Comparison of ENCODE assay signal across 18 cellular contexts in genomic region chr13:44507639-44508038, GRCh38.
DNase-seq lines count a peak whose midpoint lies in the region; ATAC-seq and TF ChIP-seq lines count a peak whose summit lies in the region.
"Had no signal": no experiment of that assay in that cellular context is flagged by ENCODE, and none has a peak within 500 bp of the region (broad histone marks: within the 10 kb centered on the region; RNA-seq: fewer than 3 reads in every experiment).

No MANE protein-coding gene starts in this region.

- H3K27me3 Mint-ChIP-seq in neural progenitor cell (ENCODE audit: insufficient read depth, low read depth): no peaks in the 10 kb centered on the region
- no peaks in the 10 kb centered on the region for H3K27me3 Mint-ChIP-seq in natural killer cell (ENCODE audit: low read depth in 2 of 2)
- H3K27me3 Mint-ChIP-seq: CD4-positive, alpha-beta memory T cell; IgD-negative memory B cell had no signal

- ATAC-seq in natural killer cell (no peak), HG03469 (IDR thresholded peaks at IDR 0.05; ENCODE audit: unreplicated experiment) (no peak)

- TF ChIP-seq CTCF in neural progenitor cell (IDR thresholded peaks at IDR 0.05) (no peak), natural killer cell (IDR thresholded peaks at IDR 0.05) (no peak), sigmoid colon (IDR thresholded peaks at IDR 0.05) (no peak)

- TF ChIP-seq POLR2A in sigmoid colon (IDR thresholded peaks at IDR 0.05): no peak

- peaks cover 4% of the 10 kb centered on the region for H4K20me1 ChIP-seq in neural progenitor cell (ENCODE audit: low read depth)

- H3K9me3 Mint-ChIP-seq in neural progenitor cell (no peaks in the 10 kb centered on the region), natural killer cell (no peaks in the 10 kb centered on the region)
- H3K9me3 Mint-ChIP-seq: IgD-negative memory B cell had no signal

- H3K79me2 ChIP-seq in neural progenitor cell (ENCODE audit: low read depth): peaks cover 7% of the 10 kb centered on the region

- WGBS in sigmoid colon, 2 donors: 90 to 94% methylated on average over 4 of the region's 4 CpGs

- H3K27me3 ChIP-seq in HUES48 (ENCODE audit: control insufficient read depth, insufficient read depth, low read length) (no peaks in the 10 kb centered on the region), adipocyte (replicated peaks; ENCODE audit: control insufficient read depth, insufficient read depth, low read length) (no peaks in the 10 kb centered on the region), neural progenitor cell (no peaks in the 10 kb centered on the region), sigmoid colon (no peaks in the 10 kb centered on the region)
- H3K27me3 ChIP-seq: BE2C had no signal

- no peak overlapping the region for H2AFZ ChIP-seq in neural progenitor cell (replicated peaks)

- 0 out of 2 replicates have a peak, but pooled peaks cover 3% of the 10 kb centered on the region for H3K36me3 ChIP-seq in HUES48 (ENCODE audit: control insufficient read depth, insufficient read depth, low read length)
- peaks cover 13% of the 10 kb centered on the region for H3K36me3 ChIP-seq in adipocyte (ENCODE audit: control insufficient read depth, insufficient read depth, low read length, severe bottlenecking)
- peaks cover 3% of the 10 kb centered on the region for H3K36me3 ChIP-seq in neural progenitor cell
- no peaks in the 10 kb centered on the region for H3K36me3 ChIP-seq in sigmoid colon
- H3K36me3 ChIP-seq: BE2C, HAP-1 had no signal

- H3K27ac Mint-ChIP-seq in neural progenitor cell (peak overlapping the region; percentile 39), natural killer cell (no peak overlapping the region)
- H3K27ac Mint-ChIP-seq: IgD-negative memory B cell had no signal

- peak overlapping the region; percentile 40 for H3K27ac ChIP-seq in HUES48 (ENCODE audit: low read depth, low read length)
- peak overlapping the region; percentile 9 for H3K27ac ChIP-seq in neural progenitor cell
- H3K27ac ChIP-seq in sigmoid colon: no peak overlapping the region
- H3K27ac ChIP-seq: C4-2B, HL-60 had no signal

- no peak for TF ChIP-seq EP300 in sigmoid colon (IDR thresholded peaks at IDR 0.05)

- H3K9ac ChIP-seq in HUES48 (ENCODE audit: low read depth, low read length) (no peak overlapping the region), adipocyte (ENCODE audit: low read length) (no peak overlapping the region), neural progenitor cell (no peak overlapping the region)

- H3K4me3 ChIP-seq in HUES48 (ENCODE audit: low read depth, low read length) (no peak overlapping the region), adipocyte (ENCODE audit: low read length) (no peak overlapping the region), neural progenitor cell (no peak overlapping the region), sigmoid colon (no peak overlapping the region)
- H3K4me3 ChIP-seq: HAP-1 had no signal

- no peak overlapping the region for H3K4me2 ChIP-seq in neural progenitor cell

- H3K36me3 Mint-ChIP-seq in neural progenitor cell: peaks cover 19% of the 10 kb centered on the region
- H3K36me3 Mint-ChIP-seq in natural killer cell: no peaks in the 10 kb centered on the region
- H3K36me3 Mint-ChIP-seq: CD4-positive, alpha-beta memory T cell had no signal

- H3K4me3 Mint-ChIP-seq in neural progenitor cell: no peak overlapping the region
- H3K4me3 Mint-ChIP-seq in natural killer cell: no peak overlapping the region
- H3K4me3 Mint-ChIP-seq: CD4-positive, alpha-beta memory T cell; IgD-negative memory B cell had no signal

- H3K9me3 ChIP-seq in HUES48 (ENCODE audit: control insufficient read depth, insufficient read depth, low read length) (no peaks in the 10 kb centered on the region), adipocyte (ENCODE audit: control insufficient read depth, low read length) (no peaks in the 10 kb centered on the region), neural progenitor cell (ENCODE audit: low read depth) (no peaks in the 10 kb centered on the region), sigmoid colon (no peaks in the 10 kb centered on the region)
- H3K9me3 ChIP-seq: BE2C, HAP-1 had no signal

- H3K4me1 ChIP-seq in HUES48 (ENCODE audit: control insufficient read depth, insufficient read depth, low read length) (peaks cover 24% of the 10 kb centered on the region), adipocyte (ENCODE audit: control insufficient read depth, insufficient read depth, low read length) (peaks cover 32% of the 10 kb centered on the region), neural progenitor cell (peaks cover 8% of the 10 kb centered on the region), sigmoid colon (no peaks in the 10 kb centered on the region)
- H3K4me1 ChIP-seq: BE2C, HAP-1 had no signal

- peaks cover 5% of the 10 kb centered on the region for H3F3A ChIP-seq in neural progenitor cell (ENCODE audit: low read depth)

- intact Hi-C loops in natural killer cell (cut with micrococcal nuclease): no loop called here
- intact Hi-C loops in sigmoid colon (cut with DNase I): no loop called here

- DNase-seq in EH (ENCODE audit: low read depth) (peak; percentile 54), adipocyte (ENCODE audit: low read depth) (peak; percentile 18), neural progenitor cell (ENCODE audit: low spot score) (no peak), natural killer cell (no peak), sigmoid colon (no peak)
- DNase-seq: 8988T; BE2C; CD4-positive, alpha-beta memory T cell; DMS153; DMS79 treated with DMSO at 0.1 percent for 48 hours; GF-D8; KG1 had no signal

- H3K4me1 Mint-ChIP-seq in neural progenitor cell: peaks cover 4% of the 10 kb centered on the region
- no peaks in the 10 kb centered on the region for H3K4me1 Mint-ChIP-seq in natural killer cell
- H3K4me1 Mint-ChIP-seq: IgD-negative memory B cell had no signal

Comparison
In these comparisons a context has a peak if more than half of its experiments do, and no peak if none do; other contexts are left out.
1. DNase-seq: peak in EH (single experiment) and adipocyte (single experiment); none in neural progenitor cell (single experiment), natural killer cell (single experiment) and sigmoid colon (single experiment).
2. H3K27ac ChIP-seq: peak in HUES48 (single experiment) and neural progenitor cell (single experiment); none in sigmoid colon (0 of 4).